8 cellular contexts compared by ENCODE assay signal in the genomic region with DNA sequence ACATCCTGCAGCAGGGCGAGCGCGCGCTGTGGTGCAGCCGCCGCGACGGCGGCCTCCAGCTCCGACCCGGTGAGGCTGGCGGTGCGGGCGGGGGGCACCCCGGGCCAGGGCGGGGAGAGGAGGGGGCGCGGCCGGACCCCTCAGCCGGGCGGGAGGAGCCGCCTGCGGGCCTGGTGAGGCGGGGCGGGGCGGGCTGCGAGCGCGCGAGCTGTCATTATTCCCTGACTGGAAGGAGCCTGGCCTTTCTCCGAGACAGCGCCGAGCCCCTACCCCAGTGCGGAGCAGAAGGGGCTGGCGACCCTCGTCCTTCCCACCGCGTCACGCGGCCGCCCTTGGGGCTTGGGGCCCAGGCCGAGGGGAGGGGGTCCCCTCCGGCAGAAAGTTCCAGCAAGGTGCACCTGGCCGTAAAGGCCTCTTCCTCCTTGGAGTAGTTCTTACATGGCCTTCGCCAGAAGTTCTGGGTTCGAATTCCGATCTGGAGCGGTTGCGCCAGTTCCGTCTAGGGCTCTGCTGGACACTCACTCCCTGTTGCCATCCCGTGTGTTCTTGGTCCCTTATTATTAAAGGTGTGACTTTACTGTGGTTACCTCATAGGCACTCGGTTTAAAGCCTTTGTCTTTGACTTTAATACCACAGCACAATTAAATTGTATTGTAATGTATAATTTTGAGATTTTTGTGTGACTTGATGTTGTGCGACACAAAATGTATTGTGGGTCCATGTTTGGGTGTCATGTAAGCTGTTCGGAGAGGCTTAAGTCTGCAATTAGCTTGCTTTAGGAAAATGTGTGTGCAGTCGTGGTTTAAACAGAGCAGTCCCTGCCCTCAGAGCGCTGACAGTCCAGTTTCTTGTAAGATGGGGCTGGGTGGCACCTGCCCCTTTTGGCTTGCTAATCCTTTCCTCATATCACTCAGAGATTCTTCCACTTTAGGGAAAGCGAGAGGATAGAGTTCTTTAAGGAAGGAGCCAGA. TPM values are rescaled to one million over a fixed set of nuclear protein-coding genes. Genes with fewer than 3 reads are reported as not detected.
DNase-seq lines count a peak whose midpoint lies in the region; ATAC-seq, FAIRE-seq and TF ChIP-seq lines count a peak whose summit lies in the region.

No MANE protein-coding gene starts in this region.

- H3K4me1 Mint-ChIP-seq in astrocyte (ENCODE audit: low read depth, unreplicated experiment): peaks cover 29% of the 10 kb centered on the region
- H3K4me1 Mint-ChIP-seq in stimulated activated memory B cell treated with anti-CD40 and anti-IgM and Interleukin-4, amounts not matched to agents 10 μg/mL and 1 μg/mL and 100 μg/mL, for 72 hours: peaks cover 60% of the 10 kb centered on the region

- H3K4me1 ChIP-seq in astrocyte (ENCODE audit: insufficient read depth, low read length): peaks cover 17% of the 10 kb centered on the region

- H2AFZ ChIP-seq in astrocyte (ENCODE audit: low read depth, low read length): peak overlapping the region; percentile 75

- peak overlapping the region; percentile 91 for H3K4me3 Mint-ChIP-seq in astrocyte (ENCODE audit: unreplicated experiment)
- H3K4me3 Mint-ChIP-seq in stimulated activated memory B cell treated with anti-CD40 and anti-IgM and Interleukin-4, amounts not matched to agents 10 μg/mL and 1 μg/mL and 100 μg/mL, for 72 hours: peak overlapping the region; percentile 96

- H3K79me2 ChIP-seq in astrocyte (ENCODE audit: insufficient read depth, low read length): peaks cover 35% of the 10 kb centered on the region

- peak overlapping the region; percentile 83 for H3K4me2 ChIP-seq in astrocyte (ENCODE audit: low read length)

- H3K9me3 ChIP-seq in MG63: no peaks in the 10 kb centered on the region
- H3K9me3 ChIP-seq in astrocyte (ENCODE audit: insufficient read depth, low read depth, low read length): no peaks in the 10 kb centered on the region

- FAIRE-seq in GM12892 (lab: Jason Lieb, UNC) (peak; percentile 51), astrocyte (lab: Jason Lieb, UNC) (no peak)

- H3K36me3 ChIP-seq in MG63 (no peaks in the 10 kb centered on the region), astrocyte (ENCODE audit: insufficient read depth, low read length) (no peaks in the 10 kb centered on the region)

- H3K36me3 Mint-ChIP-seq in astrocyte (ENCODE audit: low read depth, unreplicated experiment): no peaks in the 10 kb centered on the region
- H3K36me3 Mint-ChIP-seq in stimulated activated memory B cell treated with anti-CD40 and anti-IgM and Interleukin-4, amounts not matched to agents 10 μg/mL and 1 μg/mL and 100 μg/mL, for 72 hours: peaks cover 11% of the 10 kb centered on the region

- H4K20me1 ChIP-seq in astrocyte (ENCODE audit: insufficient read depth, low read length): peaks cover 5% of the 10 kb centered on the region

- H3K4me3 ChIP-seq in MG63: peak overlapping the region; percentile 71
- H3K4me3 ChIP-seq in astrocyte (ENCODE audit: insufficient read depth, low read depth, low read length): peak overlapping the region; percentile 71

- H3K9ac ChIP-seq in astrocyte (ENCODE audit: low read length): peak overlapping the region; percentile 77

- ATAC-seq in left lobe of liver: peak; percentile 25
- no peak for ATAC-seq in stimulated activated memory B cell treated with anti-CD40 and anti-IgM and Interleukin-4, amounts not matched to agents 10 μg/mL and 1 μg/mL and 100 μg/mL, for 72 hours

- H3K27me3 Mint-ChIP-seq in astrocyte (ENCODE audit: low read depth, unreplicated experiment): no peaks in the 10 kb centered on the region
- H3K27me3 Mint-ChIP-seq in stimulated activated memory B cell treated with anti-CD40 and anti-IgM and Interleukin-4, amounts not matched to agents 10 μg/mL and 1 μg/mL and 100 μg/mL, for 72 hours: no peaks in the 10 kb centered on the region

- peak overlapping the region; percentile 24 for H3K27ac ChIP-seq in astrocyte (ENCODE audit: low read depth, low read length)

- DNase-seq in GM12892 (ENCODE audit: insufficient read length): no peak
- DNase-seq in MG63: no peak
- no peak for DNase-seq in astrocyte (ENCODE audit: low read depth)
- peak; percentile 64 for DNase-seq in left lobe of liver (ENCODE audit: low spot score)
- DNase-seq in DMS114 treated with DMSO at 0.1 percent for 48 hours (lab: John Stamatoyannopoulos, UW; ENCODE audit: unreplicated experiment): no peak
- DNase-seq in cerebellar nuclear complex (lab: John Stamatoyannopoulos, UW): no peak
- DNase-seq in NCI-H1436 treated with DMSO at 0.1 percent for 48 hours (lab: John Stamatoyannopoulos, UW): no peak

- peak overlapping the region; percentile 75 for H3K27ac Mint-ChIP-seq in astrocyte (ENCODE audit: unreplicated experiment)
- peak overlapping the region; percentile 96 for H3K27ac Mint-ChIP-seq in stimulated activated memory B cell treated with anti-CD40 and anti-IgM and Interleukin-4, amounts not matched to agents 10 μg/mL and 1 μg/mL and 100 μg/mL, for 72 hours

- no peak for TF ChIP-seq CTCF in astrocyte (IDR thresholded peaks at IDR 0.05; ENCODE audit: insufficient read depth, low read depth, low read length)

- no peak for TF ChIP-seq POLR2A in GM12892 (IDR thresholded peaks at IDR 0.05; ENCODE audit: low read depth, low read length)

- H3K9me3 Mint-ChIP-seq in astrocyte (ENCODE audit: unreplicated experiment): no peaks in the 10 kb centered on the region
- H3K9me3 Mint-ChIP-seq in stimulated activated memory B cell treated with anti-CD40 and anti-IgM and Interleukin-4, amounts not matched to agents 10 μg/mL and 1 μg/mL and 100 μg/mL, for 72 hours: no peaks in the 10 kb centered on the region

- H3K27me3 ChIP-seq in MG63 (no peaks in the 10 kb centered on the region), astrocyte (ENCODE audit: insufficient read depth, low read length) (no peaks in the 10 kb centered on the region)

RNA-seq across cellular contexts. Expression of gene INPP5F, which starts 0.7 kb away (rescaled TPM):
- 11.8 TPM for polyA plus RNA-seq in GM12892 (2012; ENCODE audit: missing spikeins)
- total RNA-seq in MG63 (2014; rRNA removed; shearing (Covaris generic); ENCODE audit: low replicate concordance): 7.1 and 10.1 TPM in 2 replicates
- total RNA-seq in astrocyte (101 and 102 TPM in 2 replicates), left lobe of liver (2.6 TPM)
